ENCODE assay signal across 2 cellular contexts in the genomic region with DNA sequence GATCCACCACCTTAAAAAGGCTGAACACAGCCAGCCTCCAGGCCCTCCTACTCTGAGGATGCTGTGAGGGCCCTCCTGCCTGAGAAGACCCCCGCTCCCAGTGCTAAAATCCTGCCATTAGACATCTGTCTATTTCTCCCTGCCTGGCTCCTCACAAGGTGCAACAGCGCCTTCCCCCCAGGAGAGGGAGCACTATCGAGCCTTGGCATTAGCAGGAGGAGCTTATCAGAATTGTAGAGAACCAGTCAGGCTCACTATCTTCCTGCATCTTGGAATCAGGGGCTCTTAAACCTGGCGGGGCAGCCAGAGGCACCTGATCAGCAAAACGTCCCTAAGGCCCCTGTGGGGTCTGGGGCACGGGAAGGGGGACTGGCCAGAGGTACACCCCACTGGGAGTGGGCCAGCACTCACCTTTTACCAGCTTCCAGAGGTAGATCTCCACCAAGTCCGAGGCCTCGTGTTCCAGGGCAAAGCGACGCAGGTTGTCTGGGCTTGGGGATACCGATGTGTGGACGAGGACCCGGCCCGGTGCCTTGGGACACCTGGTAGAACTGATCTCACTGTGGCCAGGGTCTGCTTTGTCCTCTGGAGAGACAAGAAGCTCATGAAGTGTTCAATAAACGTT.
A peak's percentile ranks its signal among the peaks of the same experiment; 100 is the strongest.
TF ChIP-seq lines count a peak whose summit lies in the region.

No MANE protein-coding gene starts in this region.

TF ChIP-seq in HCT116, 20 proteins besides CTCF, POLR2A, EP300 and RAD21:
- TF ChIP-seq YY1 (IDR thresholded peaks at IDR 0.05; ENCODE audit: extremely low read depth, insufficient replicate concordance, low read depth, low read length) (peak; percentile 50), ATF3 (IDR thresholded peaks at IDR 0.05) (no peak)

TF ChIP-seq in HepG2, 621 proteins besides CTCF, POLR2A, EP300 and RAD21 (continues in another document):
- TF ChIP-seq CHD2 (IDR thresholded peaks at IDR 0.05; ENCODE audit: low read depth, low read length) (no peak), FUBP1 (CRISPR knock-in tag; IDR thresholded peaks at IDR 0.05; ENCODE audit: borderline replicate concordance) (no peak), ZNF558 (CRISPR knock-in tag; IDR thresholded peaks at IDR 0.05; ENCODE audit: borderline replicate concordance) (no peak), SMYD3 (CRISPR knock-in tag; IDR thresholded peaks at IDR 0.05) (no peak), ELK4 (CRISPR knock-in tag; IDR thresholded peaks at IDR 0.05; ENCODE audit: borderline replicate concordance) (no peak), SMC3 (IDR thresholded peaks at IDR 0.05; ENCODE audit: low read length) (peak; percentile 92), ZMAT3 (CRISPR knock-in tag; conservative IDR thresholded peaks at IDR 0.05) (no peak), ZNF776 (CRISPR knock-in tag; IDR thresholded peaks at IDR 0.05) (no peak), KLF15 (CRISPR knock-in tag; IDR thresholded peaks at IDR 0.05; ENCODE audit: borderline replicate concordance) (no peak), TBL1XR1 (IDR thresholded peaks at IDR 0.05; ENCODE audit: borderline replicate concordance, low read length, partially characterized antibody) (no peak), GPN1 (CRISPR knock-in tag; IDR thresholded peaks at IDR 0.05; ENCODE audit: borderline replicate concordance) (no peak), XRCC5 (optimal IDR thresholded peaks at IDR 0.05; ENCODE audit: low read length) (peak; percentile 56), DNMT1 (CRISPR knock-in tag; IDR thresholded peaks at IDR 0.05) (no peak), MIER3 (CRISPR knock-in tag; IDR thresholded peaks at IDR 0.05; ENCODE audit: borderline replicate concordance) (no peak), PCBP1 (IDR thresholded peaks at IDR 0.05; ENCODE audit: borderline replicate concordance, low read depth, low read length) (no peak), ZSCAN31 (CRISPR knock-in tag; IDR thresholded peaks at IDR 0.05; ENCODE audit: low read depth) (no peak), RAD51 (IDR thresholded peaks at IDR 0.05; ENCODE audit: borderline replicate concordance) (no peak), HOXA5 (CRISPR knock-in tag; IDR thresholded peaks at IDR 0.05) (0 out of 2 replicates have a peak, but pooled peaks have one; percentile 49), ZNF20 (CRISPR knock-in tag; IDR thresholded peaks at IDR 0.05) (no peak), TARDBP (CRISPR knock-in tag; IDR thresholded peaks at IDR 0.05) (no peak), BORCS8-MEF2B (CRISPR knock-in tag; IDR thresholded peaks at IDR 0.05) (0 out of 2 replicates have a peak, but pooled peaks have one; percentile 18), ZFP36 (IDR thresholded peaks at IDR 0.05; ENCODE audit: borderline replicate concordance, low read depth, low read length, partially characterized antibody) (no peak), PBX3 (CRISPR knock-in tag; IDR thresholded peaks at IDR 0.05; ENCODE audit: borderline replicate concordance) (no peak), CEBPB (IDR thresholded peaks at IDR 0.05; ENCODE audit: borderline replicate concordance, low read depth, low read length) (no peak), MEF2D (CRISPR knock-in tag; IDR thresholded peaks at IDR 0.05) (no peak), ZNF326 (CRISPR knock-in tag; IDR thresholded peaks at IDR 0.05; ENCODE audit: borderline replicate concordance) (no peak), ZFP36L2 (CRISPR knock-in tag; IDR thresholded peaks at IDR 0.05) (no peak), HMGXB4 (CRISPR knock-in tag; IDR thresholded peaks at IDR 0.05; ENCODE audit: borderline replicate concordance in 1 of 2, low read depth in 1 of 2) (no peak), HNF1B (CRISPR knock-in tag; IDR thresholded peaks at IDR 0.05) (no peak), STAG1 (CRISPR knock-in tag; IDR thresholded peaks at IDR 0.05) (peak; percentile 66)
- TF ChIP-seq, protein P1, sequence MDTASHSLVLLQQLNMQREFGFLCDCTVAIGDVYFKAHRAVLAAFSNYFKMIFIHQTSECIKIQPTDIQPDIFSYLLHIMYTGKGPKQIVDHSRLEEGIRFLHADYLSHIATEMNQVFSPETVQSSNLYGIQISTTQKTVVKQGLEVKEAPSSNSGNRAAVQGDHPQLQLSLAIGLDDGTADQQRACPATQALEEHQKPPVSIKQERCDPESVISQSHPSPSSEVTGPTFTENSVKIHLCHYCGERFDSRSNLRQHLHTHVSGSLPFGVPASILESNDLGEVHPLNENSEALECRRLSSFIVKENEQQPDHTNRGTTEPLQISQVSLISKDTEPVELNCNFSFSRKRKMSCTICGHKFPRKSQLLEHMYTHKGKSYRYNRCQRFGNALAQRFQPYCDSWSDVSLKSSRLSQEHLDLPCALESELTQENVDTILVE (CRISPR knock-in tag; IDR thresholded peaks at IDR 0.05) = no peak
- TF ChIP-seq, protein P2, sequence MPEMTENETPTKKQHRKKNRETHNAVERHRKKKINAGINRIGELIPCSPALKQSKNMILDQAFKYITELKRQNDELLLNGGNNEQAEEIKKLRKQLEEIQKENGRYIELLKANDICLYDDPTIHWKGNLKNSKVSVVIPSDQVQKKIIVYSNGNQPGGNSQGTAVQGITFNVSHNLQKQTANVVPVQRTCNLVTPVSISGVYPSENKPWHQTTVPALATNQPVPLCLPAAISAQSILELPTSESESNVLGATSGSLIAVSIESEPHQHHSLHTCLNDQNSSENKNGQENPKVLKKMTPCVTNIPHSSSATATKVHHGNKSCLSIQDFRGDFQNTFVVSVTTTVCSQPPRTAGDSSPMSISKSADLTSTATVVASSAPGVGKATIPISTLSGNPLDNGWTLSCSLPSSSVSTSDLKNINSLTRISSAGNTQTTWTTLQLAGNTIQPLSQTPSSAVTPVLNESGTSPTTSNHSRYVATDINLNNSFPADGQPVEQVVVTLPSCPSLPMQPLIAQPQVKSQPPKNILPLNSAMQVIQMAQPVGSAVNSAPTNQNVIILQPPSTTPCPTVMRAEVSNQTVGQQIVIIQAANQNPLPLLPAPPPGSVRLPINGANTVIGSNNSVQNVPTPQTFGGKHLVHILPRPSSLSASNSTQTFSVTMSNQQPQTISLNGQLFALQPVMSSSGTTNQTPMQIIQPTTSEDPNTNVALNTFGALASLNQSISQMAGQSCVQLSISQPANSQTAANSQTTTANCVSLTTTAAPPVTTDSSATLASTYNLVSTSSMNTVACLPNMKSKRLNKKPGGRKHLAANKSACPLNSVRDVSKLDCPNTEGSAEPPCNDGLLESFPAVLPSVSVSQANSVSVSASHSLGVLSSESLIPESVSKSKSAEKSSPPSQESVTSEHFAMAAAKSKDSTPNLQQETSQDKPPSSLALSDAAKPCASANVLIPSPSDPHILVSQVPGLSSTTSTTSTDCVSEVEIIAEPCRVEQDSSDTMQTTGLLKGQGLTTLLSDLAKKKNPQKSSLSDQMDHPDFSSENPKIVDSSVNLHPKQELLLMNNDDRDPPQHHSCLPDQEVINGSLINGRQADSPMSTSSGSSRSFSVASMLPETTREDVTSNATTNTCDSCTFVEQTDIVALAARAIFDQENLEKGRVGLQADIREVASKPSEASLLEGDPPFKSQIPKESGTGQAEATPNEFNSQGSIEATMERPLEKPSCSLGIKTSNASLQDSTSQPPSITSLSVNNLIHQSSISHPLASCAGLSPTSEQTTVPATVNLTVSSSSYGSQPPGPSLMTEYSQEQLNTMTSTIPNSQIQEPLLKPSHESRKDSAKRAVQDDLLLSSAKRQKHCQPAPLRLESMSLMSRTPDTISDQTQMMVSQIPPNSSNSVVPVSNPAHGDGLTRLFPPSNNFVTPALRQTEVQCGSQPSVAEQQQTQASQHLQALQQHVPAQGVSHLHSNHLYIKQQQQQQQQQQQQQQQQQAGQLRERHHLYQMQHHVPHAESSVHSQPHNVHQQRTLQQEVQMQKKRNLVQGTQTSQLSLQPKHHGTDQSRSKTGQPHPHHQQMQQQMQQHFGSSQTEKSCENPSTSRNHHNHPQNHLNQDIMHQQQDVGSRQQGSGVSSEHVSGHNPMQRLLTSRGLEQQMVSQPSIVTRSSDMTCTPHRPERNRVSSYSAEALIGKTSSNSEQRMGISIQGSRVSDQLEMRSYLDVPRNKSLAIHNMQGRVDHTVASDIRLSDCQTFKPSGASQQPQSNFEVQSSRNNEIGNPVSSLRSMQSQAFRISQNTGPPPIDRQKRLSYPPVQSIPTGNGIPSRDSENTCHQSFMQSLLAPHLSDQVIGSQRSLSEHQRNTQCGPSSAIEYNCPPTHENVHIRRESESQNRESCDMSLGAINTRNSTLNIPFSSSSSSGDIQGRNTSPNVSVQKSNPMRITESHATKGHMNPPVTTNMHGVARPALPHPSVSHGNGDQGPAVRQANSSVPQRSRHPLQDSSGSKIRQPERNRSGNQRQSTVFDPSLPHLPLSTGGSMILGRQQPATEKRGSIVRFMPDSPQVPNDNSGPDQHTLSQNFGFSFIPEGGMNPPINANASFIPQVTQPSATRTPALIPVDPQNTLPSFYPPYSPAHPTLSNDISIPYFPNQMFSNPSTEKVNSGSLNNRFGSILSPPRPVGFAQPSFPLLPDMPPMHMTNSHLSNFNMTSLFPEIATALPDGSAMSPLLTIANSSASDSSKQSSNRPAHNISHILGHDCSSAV (CRISPR knock-in tag; IDR thresholded peaks at IDR 0.05; ENCODE audit: borderline replicate concordance) = no peak
- TF ChIP-seq, protein P3, sequence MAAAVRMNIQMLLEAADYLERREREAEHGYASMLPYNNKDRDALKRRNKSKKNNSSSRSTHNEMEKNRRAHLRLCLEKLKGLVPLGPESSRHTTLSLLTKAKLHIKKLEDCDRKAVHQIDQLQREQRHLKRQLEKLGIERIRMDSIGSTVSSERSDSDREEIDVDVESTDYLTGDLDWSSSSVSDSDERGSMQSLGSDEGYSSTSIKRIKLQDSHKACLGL (CRISPR knock-in tag; IDR thresholded peaks at IDR 0.05) = 0 out of 2 replicates have a peak, but pooled peaks have one; percentile 26
